ENCODE assay signal across 24 cellular contexts in genomic region chr14:83019744-83020414, GRCh38.
DNase-seq lines count a peak whose midpoint lies in the region; ATAC-seq, FAIRE-seq and TF ChIP-seq lines count a peak whose summit lies in the region.
"Had no signal": no experiment of that assay in that cellular context is flagged by ENCODE, and none has a peak within 500 bp of the region (broad histone marks: within the 10 kb centered on the region; RNA-seq: fewer than 3 reads in every experiment).

No MANE protein-coding gene starts in this region.

- no peaks in the 10 kb centered on the region for H3K9me3 Mint-ChIP-seq in WTC11
- H3K9me3 Mint-ChIP-seq in naive thymus-derived CD4-positive, alpha-beta T cell, result peaks cover 4 to 35% (median 12%) of the 10 kb centered on the region in 11 donors
- H3K9me3 Mint-ChIP-seq: H9 had no signal

- ATAC-seq in WTC11 (no peak), GM18858 (IDR thresholded peaks at IDR 0.05; ENCODE audit: unreplicated experiment) (no peak)
- ATAC-seq in naive thymus-derived CD4-positive, alpha-beta T cell, result no peak
- ATAC-seq: CD8-positive, alpha-beta T cell; GM23338; HCT116 had no signal

- no peak for TF ChIP-seq CTCF in MM.1S (IDR thresholded peaks at IDR 0.05; ENCODE audit: low read length)
- TF ChIP-seq CTCF in WTC11 (IDR thresholded peaks at IDR 0.05), result no peak
- TF ChIP-seq CTCF in osteoblast (IDR thresholded peaks at IDR 0.05; ENCODE audit: extremely low read depth, low read depth, low read length), result no peak

- no peaks in the 10 kb centered on the region for H3K27me3 Mint-ChIP-seq in WTC11 (ENCODE audit: low read depth)
- H3K27me3 Mint-ChIP-seq in naive thymus-derived CD4-positive, alpha-beta T cell, result no peaks in the 10 kb centered on the region
- H3K27me3 Mint-ChIP-seq: B cell; CD4-positive, CD25-positive, alpha-beta regulatory T cell had no signal

- H3K27me3 ChIP-seq in MM.1S (replicated peaks; ENCODE audit: insufficient read depth, low read length), result no peaks in the 10 kb centered on the region
- H3K27me3 ChIP-seq in naive thymus-derived CD4-positive, alpha-beta T cell (ENCODE audit: control insufficient read depth in 2 of 2, insufficient read depth in 2 of 2, low read length in 2 of 2), result no peaks in the 10 kb centered on the region
- H3K27me3 ChIP-seq in osteoblast (ENCODE audit: insufficient read depth, low read length), result no peaks in the 10 kb centered on the region
- H3K27me3 ChIP-seq: BLaER1 had no signal

- no peaks in the 10 kb centered on the region for H3K9me2 ChIP-seq in MM.1S (replicated peaks; ENCODE audit: insufficient read depth, low read length)

- no peak overlapping the region for H2AFZ ChIP-seq in MM.1S (ENCODE audit: low read length)
- H2AFZ ChIP-seq in osteoblast (ENCODE audit: low read length), result no peak overlapping the region
- H2AFZ ChIP-seq: GM23338 had no signal

- no peaks in the 10 kb centered on the region for H3K4me1 ChIP-seq in MM.1S (ENCODE audit: low read length)
- H3K4me1 ChIP-seq in naive thymus-derived CD4-positive, alpha-beta T cell (ENCODE audit: control insufficient read depth in 2 of 2, insufficient read depth in 2 of 2, low read length in 2 of 2), result no peaks in the 10 kb centered on the region
- H3K4me1 ChIP-seq in osteoblast (ENCODE audit: insufficient read depth, low read length), result no peaks in the 10 kb centered on the region
- H3K4me1 ChIP-seq: BLaER1 had no signal

- H3K9me3 ChIP-seq in MM.1S (replicated peaks; ENCODE audit: insufficient read depth, low read length) (no peaks in the 10 kb centered on the region), osteoblast (ENCODE audit: low read depth, low read length) (no peaks in the 10 kb centered on the region)
- H3K9me3 ChIP-seq in naive thymus-derived CD4-positive, alpha-beta T cell (ENCODE audit: control insufficient read depth in 2 of 3, low read length in 3 of 3), result no peaks in the 10 kb centered on the region
- H3K9me3 ChIP-seq: BLaER1 had no signal

- H3K4me3 ChIP-seq in MM.1S (ENCODE audit: low read length), result no peak overlapping the region
- no peak overlapping the region for H3K4me3 ChIP-seq in naive thymus-derived CD4-positive, alpha-beta T cell (ENCODE audit: low read length)
- H3K4me3 ChIP-seq in osteoblast (ENCODE audit: insufficient read depth, low read length), result no peak overlapping the region
- H3K4me3 ChIP-seq: BLaER1, GM23338 had no signal

- intact Hi-C loops in naive thymus-derived CD4-positive, alpha-beta T cell (cut with micrococcal nuclease), result no loop called here

- POLR2A ChIA-PET in WTC11 (lab: Charles Lee), result no interaction called here
- POLR2A ChIA-PET in naive thymus-derived CD4-positive, alpha-beta T cell (lab: Charles Lee), result no interaction called here

- no peaks in the 10 kb centered on the region for H3K36me3 Mint-ChIP-seq in WTC11
- H3K36me3 Mint-ChIP-seq in naive thymus-derived CD4-positive, alpha-beta T cell, result no peaks in the 10 kb centered on the region
- H3K36me3 Mint-ChIP-seq: CD4-positive, CD25-positive, alpha-beta regulatory T cell; CD8-positive, alpha-beta T cell had no signal

- no peak overlapping the region for H3K4me2 ChIP-seq in MM.1S (ENCODE audit: low read depth, low read length)
- H3K4me2 ChIP-seq in osteoblast (ENCODE audit: insufficient read depth, low read length), result no peak overlapping the region
- H3K4me2 ChIP-seq: BLaER1, GM23338 had no signal

- H3K36me3 ChIP-seq in MM.1S (replicated peaks; ENCODE audit: insufficient read depth, low read length) (no peaks in the 10 kb centered on the region), osteoblast (ENCODE audit: insufficient read depth, low read length) (no peaks in the 10 kb centered on the region)
- no peaks in the 10 kb centered on the region for H3K36me3 ChIP-seq in naive thymus-derived CD4-positive, alpha-beta T cell (ENCODE audit: control insufficient read depth in 2 of 3, insufficient read depth in 3 of 3, low read length in 3 of 3)
- H3K36me3 ChIP-seq: BLaER1 had no signal

- H4K20me1 ChIP-seq in MM.1S (ENCODE audit: insufficient read depth, low read length), result no peaks in the 10 kb centered on the region
- no peaks in the 10 kb centered on the region for H4K20me1 ChIP-seq in osteoblast (ENCODE audit: insufficient read depth, low read length)
- H4K20me1 ChIP-seq: BLaER1 had no signal

- H3K79me2 ChIP-seq in MM.1S (ENCODE audit: low read length) (no peaks in the 10 kb centered on the region), osteoblast (ENCODE audit: insufficient read depth, low read length) (no peaks in the 10 kb centered on the region)

- CTCF ChIA-PET in WTC11 (lab: Charles Lee), result no interaction called here
- CTCF ChIA-PET in naive thymus-derived CD4-positive, alpha-beta T cell (lab: Charles Lee), result no interaction called here

- DNase-seq in NCI-H2171 treated with DMSO at 0.1 percent for 48 hours (lab: John Stamatoyannopoulos, UW) (peak; percentile 27), NCI-H2171 (lab: John Stamatoyannopoulos, UW) (no peak), GM12891 (ENCODE audit: insufficient read length, low spot score) (no peak), MM.1S (peak; percentile 29), WTC11 (ENCODE audit: low spot score) (no peak), osteoblast (ENCODE audit: insufficient read length, low spot score, missing footprints) (no peak)
- no peak for DNase-seq in naive thymus-derived CD4-positive, alpha-beta T cell
- DNase-seq: CD4-positive, CD25-positive, alpha-beta regulatory T cell; CD8-positive, alpha-beta T cell; DMS 273 treated with DMSO at 0.1 percent for 48 hours; DMS79; EL; GDM1; H9 had no signal

- H3K27ac ChIP-seq in MM.1S (ENCODE audit: low read length) (no peak overlapping the region; the same call in 1 of the 2 replicates), osteoblast (ENCODE audit: low read depth, low read length) (no peak overlapping the region)
- H3K27ac ChIP-seq in naive thymus-derived CD4-positive, alpha-beta T cell (ENCODE audit: low read depth, low read length), result no peak overlapping the region
- H3K27ac ChIP-seq: 22Rv1, BLaER1, C4-2B had no signal

- no peak for TF ChIP-seq POLR2A in GM12891 (IDR thresholded peaks at IDR 0.05; ENCODE audit: low read depth, low read length)

- peaks cover 12% of the 10 kb centered on the region for H3K4me1 Mint-ChIP-seq in WTC11
- no peaks in the 10 kb centered on the region for H3K4me1 Mint-ChIP-seq in naive thymus-derived CD4-positive, alpha-beta T cell
- H3K4me1 Mint-ChIP-seq: B cell; CD4-positive, CD25-positive, alpha-beta regulatory T cell had no signal

- H3K9ac ChIP-seq in MM.1S (ENCODE audit: low read length), result no peak overlapping the region
- H3K9ac ChIP-seq: BLaER1 had no signal

- no peak for FAIRE-seq in GM12891 (lab: Jason Lieb, UNC)
- FAIRE-seq: A204.1, D721Med, GM12892 had no signal

- 0 out of 2 replicates have a peak overlapping the region, but pooled peaks have one; percentile 3 for H3K27ac Mint-ChIP-seq in WTC11
- H3K27ac Mint-ChIP-seq in naive thymus-derived CD4-positive, alpha-beta T cell, result no peak overlapping the region
- H3K27ac Mint-ChIP-seq: B cell; CD8-positive, alpha-beta T cell; GM23338; H9 had no signal

- H3F3A ChIP-seq in MM.1S (ENCODE audit: insufficient read depth, low read length), result no peaks in the 10 kb centered on the region

- H3K4me3 Mint-ChIP-seq in WTC11, result no peak overlapping the region
- H3K4me3 Mint-ChIP-seq in naive thymus-derived CD4-positive, alpha-beta T cell, result no peak overlapping the region
- H3K4me3 Mint-ChIP-seq: B cell; CD4-positive, CD25-positive, alpha-beta regulatory T cell; CD8-positive, alpha-beta T cell; GM23338; H9 had no signal

TF ChIP-seq in GM12891, 5 proteins besides CTCF, POLR2A, EP300 and RAD21:
- TF ChIP-seq TAF1 (IDR thresholded peaks at IDR 0.05; ENCODE audit: low read depth, low read length) (no peak), SPI1 (IDR thresholded peaks at IDR 0.05; ENCODE audit: low read depth, low read length) (peak; percentile 80)

TF ChIP-seq in WTC11, 78 proteins besides CTCF, POLR2A, EP300 and RAD21:
- TF ChIP-seq ZNF121 (CRISPR knock-in tag; IDR thresholded peaks at IDR 0.05), result no peak
- TF ChIP-seq PRDM15 (CRISPR knock-in tag; IDR thresholded peaks at IDR 0.05), result no peak
- no peak for TF ChIP-seq ZMAT4 (CRISPR knock-in tag; IDR thresholded peaks at IDR 0.05)
- no peak for TF ChIP-seq NR1H2 (CRISPR knock-in tag; IDR thresholded peaks at IDR 0.05)
- no peak for TF ChIP-seq RORB (CRISPR knock-in tag; IDR thresholded peaks at IDR 0.05)
- TF ChIP-seq MAX (CRISPR knock-in tag; IDR thresholded peaks at IDR 0.05), result no peak
- no peak for TF ChIP-seq JUN (CRISPR knock-in tag; IDR thresholded peaks at IDR 0.05)

Comparison
In these comparisons a context has a peak if more than half of its experiments do, and no peak if none do; other contexts are left out.
1. DNase-seq: peak in NCI-H2171 treated with DMSO at 0.1 percent for 48 hours (single experiment) and MM.1S (single experiment); none in NCI-H2171 (single experiment), GM12891 (single experiment), WTC11 (single experiment), naive thymus-derived CD4-positive, alpha-beta T cell (0 of 9) and osteoblast (single experiment).